9 cellular contexts compared by ENCODE assay signal in the genomic region with DNA sequence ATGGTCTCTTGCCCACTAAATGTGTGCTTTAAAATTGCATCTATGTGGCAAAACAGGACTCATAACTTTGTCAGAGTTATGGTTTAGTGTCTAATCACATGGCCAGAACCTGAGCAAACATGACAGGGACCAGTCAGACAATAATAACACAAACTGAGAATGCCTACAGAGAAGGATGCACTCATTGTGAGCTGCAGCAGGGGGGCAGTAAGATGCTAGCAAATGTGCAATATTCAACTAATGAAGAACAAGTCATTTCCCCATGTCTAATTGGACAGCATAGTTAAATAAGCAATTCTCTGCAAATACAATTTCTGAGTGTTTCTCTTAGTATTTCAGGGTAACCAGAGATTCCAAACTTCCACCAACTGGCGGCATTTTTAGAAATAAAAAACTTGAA. TPM values are rescaled to one million over a fixed set of nuclear protein-coding genes. Genes with fewer than 3 reads are reported as not detected.
DNase-seq lines count a peak whose midpoint lies in the region; ATAC-seq and TF ChIP-seq lines count a peak whose summit lies in the region.
"Had no signal": no experiment of that assay in that cellular context is flagged by ENCODE, and none has a peak within 500 bp of the region (broad histone marks: within the 10 kb centered on the region; RNA-seq: fewer than 3 reads in every experiment).

No MANE protein-coding gene starts in this region.

- intact Hi-C loops in lower leg skin (cut with DNase I; ENCODE audit: low total_unique reads) (loop anchor here (5.0 kb wide), 1 partner anchor 853 kb away; no protein-coding TSS in a partner anchor), adrenal gland (cut with DNase I) (loop anchor here in 1 of 2 donors (10.0 kb wide), 2 partner anchors 851 to 1211 kb away; partner anchors contain the start of gene HAO2)

- DNase-seq in RWPE2 (ENCODE audit: low spot score) (no peak), left kidney (ENCODE audit: low read depth, low spot score) (peak; percentile 37), NCI-H1694 (lab: John Stamatoyannopoulos, UW) (no peak), lower leg skin (ENCODE audit: low spot score in 2 of 2) (no peak), adrenal gland (no peak)
- no peak for DNase-seq in activated T-cell treated with anti-CD3 and anti-CD28 coated beads, Interleukin-2, amount 50 U/mL, for 1 hour

- no peak overlapping the region for H3K4me3 ChIP-seq in RWPE2 (ENCODE audit: severe bottlenecking)
- H3K4me3 ChIP-seq in lower leg skin (ENCODE audit: low read depth, poor library complexity, severe bottlenecking), result no peak overlapping the region
- no peak overlapping the region for H3K4me3 ChIP-seq in adrenal gland

- no peak for TF ChIP-seq POLR2A in lower leg skin (IDR thresholded peaks at IDR 0.05)
- no peak for TF ChIP-seq POLR2A in adrenal gland (IDR thresholded peaks at IDR 0.05)

- H3K27ac ChIP-seq in C4-2B, result no peak overlapping the region
- H3K27ac ChIP-seq in RWPE2 (ENCODE audit: poor library complexity, severe bottlenecking), result no peak overlapping the region
- no peak overlapping the region for H3K27ac ChIP-seq in adrenal gland

- TF ChIP-seq CTCF in C4-2B (conservative IDR thresholded peaks at IDR 0.05) (peak; percentile 75), RWPE2 (IDR thresholded peaks at IDR 0.05; ENCODE audit: poor library complexity, severe bottlenecking) (peak; percentile 64), lower leg skin (IDR thresholded peaks at IDR 0.05) (no peak), adrenal gland (IDR thresholded peaks at IDR 0.05) (peak in 3 of 6 experiments; percentile 11 to 24 (median 18))

- WGBS in lower leg skin, 2 donors, result 69 to 81% methylated on average over 1 of the region's 1 CpG
- 85 to 91% (median 87%) methylated on average over 1 of the region's 1 CpG for WGBS in adrenal gland, 4 donors

- no peaks in the 10 kb centered on the region for H3K4me1 ChIP-seq in RWPE2 (ENCODE audit: insufficient read depth, poor library complexity, severe bottlenecking)
- H3K4me1 ChIP-seq in adrenal gland (replicated peaks in 1 of 2), result no peaks in the 10 kb centered on the region

- ATAC-seq in GM19351 (IDR thresholded peaks at IDR 0.05; ENCODE audit: unreplicated experiment), result peak; percentile 72
- peak; percentile 59 for ATAC-seq in RWPE2 (ENCODE audit: low read depth)

- H3K36me3 ChIP-seq in RWPE2 (ENCODE audit: low read depth), result no peaks in the 10 kb centered on the region
- no peaks in the 10 kb centered on the region for H3K36me3 ChIP-seq in adrenal gland (replicated peaks in 1 of 2)

- H3K27me3 ChIP-seq in RWPE2 (ENCODE audit: insufficient read depth, poor library complexity, severe bottlenecking), result no peaks in the 10 kb centered on the region
- no peaks in the 10 kb centered on the region for H3K27me3 ChIP-seq in adrenal gland

- no peaks in the 10 kb centered on the region for H3K9me3 ChIP-seq in RWPE2 (ENCODE audit: severe bottlenecking)
- H3K9me3 ChIP-seq in adrenal gland (replicated peaks in 1 of 3), result no peaks in the 10 kb centered on the region

RNA-seq across cellular contexts. Expression of gene SPAG17, which starts 30.8 kb away (rescaled TPM):
- 1 to 10 TPM in 2 of 4 donors, not detected in 2; 3.3 to 7.9 TPM for total RNA-seq in lower leg skin
- under 1 TPM in 7 of 8 donors, not detected in 1; 0.07 to 0.94 (median 0.39) TPM for total RNA-seq in adrenal gland
- 1 to 10 TPM in 2 of 3 donors, under 1 TPM in 1; 0.26 to 1.8 (median 1.4) TPM for polyA plus RNA-seq in adrenal gland
- total RNA-seq: T-helper 1 cell treated with Interleukin-12 subunit alpha and Interleukin-12 subunit beta and Interleukin-4 antibody, amounts not matched to agents 30 ng/mL and 1 ng/mL, for 36 hours had no signal

Comparison
In these comparisons a context has a peak if more than half of its experiments do, and no peak if none do; other contexts are left out.
1. CTCF ChIP-seq: peak in C4-2B (single experiment) and RWPE2 (single experiment); none in lower leg skin (0 of 3).